Comparison of ENCODE assay signal across 25 cellular contexts in the genomic region with DNA sequence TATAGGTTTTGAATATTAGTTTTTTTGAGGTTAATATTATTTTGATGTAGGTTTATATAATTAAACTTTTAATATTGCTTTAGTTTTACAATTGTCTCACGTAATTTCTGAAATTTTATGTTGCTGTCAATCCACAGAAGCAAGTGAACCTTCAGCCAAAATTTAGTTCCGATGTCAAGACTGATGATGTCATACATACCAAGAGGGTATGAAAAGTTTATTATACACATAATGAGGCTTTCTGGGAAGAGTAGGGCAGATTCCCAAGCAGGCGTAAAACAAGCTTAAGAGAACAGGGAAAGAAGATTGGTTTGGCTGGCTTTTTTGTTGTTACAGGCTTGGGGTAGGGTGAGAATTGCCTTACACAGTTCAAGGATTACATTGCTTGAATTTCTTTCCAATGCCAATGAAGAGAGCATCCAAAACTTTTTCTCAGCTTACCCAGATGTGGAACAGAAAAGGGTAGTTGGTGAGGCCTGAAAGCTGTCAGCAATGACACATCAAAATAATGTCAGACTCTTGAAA.
"Had no signal": no experiment of that assay in that cellular context is flagged by ENCODE, and none has a peak within 500 bp of the region (broad histone marks: within the 10 kb centered on the region; RNA-seq: fewer than 3 reads in every experiment).

No MANE protein-coding gene starts in this region.

- H3K27me3 ChIP-seq: brain microvascular endothelial cell, cardiac muscle cell, Peyer's patch, SJSA1 had no signal

- FAIRE-seq: astrocyte had no signal

- ATAC-seq: activated CD8-positive, alpha-beta T cell treated with anti-CD3 and anti-CD28 coated beads, Interleukin-2, amount 10 ng/mL, durations not matched to agents 7 days and 5 days had no signal

- H3K4me3 ChIP-seq: cardiac muscle cell, Peyer's patch, SJSA1 had no signal

- DNase-seq: activated CD4-positive, alpha-beta T cell treated with anti-CD3 and anti-CD28 coated beads for 48 hours; activated CD4-positive, alpha-beta T cell treated with anti-CD3 and anti-CD28 coated beads, Interleukin-2, amount 50 U/mL, for 4 hours; activated CD4-positive, CD25-positive, alpha-beta regulatory T cell treated with anti-CD3 and anti-CD28 coated beads, Interleukin-2, amount 50 U/mL, for 72 hours; activated CD8-positive, alpha-beta T cell treated with anti-CD3 and anti-CD28 coated beads, Interleukin-2, amount 10 ng/mL, durations not matched to agents 7 days and 5 days; activated gamma-delta T cell; activated naive CD4-positive, alpha-beta T cell treated with anti-CD3 and anti-CD28 coated beads for 36 hours; activated T-cell treated with anti-CD3 and anti-CD28 coated beads, Interleukin-2, amount 50 U/mL, for 24 hours; amygdala; brain microvascular endothelial cell; Karpas-422; NCI-H1048; NCI-H1417; NCI-H1930; NCI-H2171; NCI-H2227 treated with DMSO at 0.1 percent for 48 hours; NCI-H446 treated with DMSO at 0.1 percent for 48 hours; NCI-H526; NCI-H82; NK-92 treated with Interleukin-12 subunit alpha and Interleukin-12 subunit beta, amount 100 ng/mL, for 24 hours; Peyer's patch; Right ventricle myocardium superior had no signal

- H3K36me3 ChIP-seq: brain microvascular endothelial cell, cardiac muscle cell, Peyer's patch, SJSA1 had no signal

- H3K27ac ChIP-seq: brain microvascular endothelial cell, cardiac muscle cell, Peyer's patch, RWPE1, SJSA1 had no signal

- H3K9me3 ChIP-seq: SJSA1 had no signal

- H3K4me1 ChIP-seq: Peyer's patch, SJSA1 had no signal
